ENCODE assay signal across 18 cellular contexts in genomic region chr5:125597338-125597737, GRCh38.
A peak's percentile ranks its signal among the peaks of the same experiment; 100 is the strongest.
DNase-seq lines count a peak whose midpoint lies in the region; ATAC-seq, FAIRE-seq and TF ChIP-seq lines count a peak whose summit lies in the region.
"Had no signal": no experiment of that assay in that cellular context is flagged by ENCODE, and none has a peak within 500 bp of the region (broad histone marks: within the 10 kb centered on the region; RNA-seq: fewer than 3 reads in every experiment).

No MANE protein-coding gene starts in this region.

- H3K4me3 ChIP-seq in AG04450 (ENCODE audit: low read depth, low read length): no peak overlapping the region
- no peak overlapping the region for H3K4me3 ChIP-seq in choroid plexus epithelial cell (ENCODE audit: low read depth, low read length)
- no peak overlapping the region for H3K4me3 ChIP-seq in keratinocyte (ENCODE audit: control insufficient read depth in 2 of 3, extremely low read depth in 1 of 3, insufficient read depth in 2 of 3, low read depth in 1 of 3, low read length in 3 of 3)
- H3K4me3 ChIP-seq: coronary artery, Peyer's patch, uterus had no signal

- H4K20me1 ChIP-seq in keratinocyte (ENCODE audit: control insufficient read depth, extremely low read depth, insufficient read depth, low read length): no peaks in the 10 kb centered on the region

- DNase-seq in AG04450 (ENCODE audit: low read depth, low spot score): peak; percentile 36
- DNase-seq in HTR-8/SVneo (ENCODE audit: insufficient read length, low spot score): peak; percentile 10
- peak; percentile 41 for DNase-seq in choroid plexus epithelial cell (ENCODE audit: low read depth)
- DNase-seq in keratinocyte (ENCODE audit: low read depth, low spot score): no peak
- DNase-seq in MV-4-11 (lab: John Stamatoyannopoulos, UW): no peak
- no peak for DNase-seq in stimulated activated CD4-positive, alpha-beta T cell treated with anti-CD3 and anti-CD28 coated beads, Interleukin-4, amount 100 ng/mL, for 4 hours
- no peak for DNase-seq in SW 1271 (lab: John Stamatoyannopoulos, UW)
- DNase-seq: activated CD4-positive, alpha-beta T cell treated with anti-CD3 and anti-CD28 coated beads for 1 hour; activated naive CD8-positive, alpha-beta T cell treated with anti-CD3 and anti-CD28 coated beads for 36 hours; mesendoderm; NCI-H146; nucleus accumbens; Peyer's patch; stimulated activated naive CD4-positive, alpha-beta T cell; T-helper 2 cell; uterus had no signal

- no peaks in the 10 kb centered on the region for H3K79me2 ChIP-seq in keratinocyte (ENCODE audit: control insufficient read depth, insufficient read depth, low read length)

- H3K27ac ChIP-seq in AG04450 (ENCODE audit: low read depth, low read length): no peak overlapping the region
- no peak overlapping the region for H3K27ac ChIP-seq in keratinocyte (ENCODE audit: control insufficient read depth, insufficient read depth, low read length)
- H3K27ac ChIP-seq: coronary artery, uterus had no signal

- FAIRE-seq in HTR-8/SVneo (lab: Jason Lieb, UNC) (no peak), keratinocyte (lab: Jason Lieb, UNC) (peak; percentile 39)

- H3K4me2 ChIP-seq in keratinocyte (ENCODE audit: control insufficient read depth, extremely low read depth, insufficient read depth, low read depth, low read length): no peak overlapping the region

- H3K9ac ChIP-seq in keratinocyte (ENCODE audit: control insufficient read depth, extremely low read depth, insufficient read depth, low read length): no peak overlapping the region

- H3K9me1 ChIP-seq in keratinocyte (ENCODE audit: control insufficient read depth, extremely low read depth, insufficient read depth, low read length): no peaks in the 10 kb centered on the region

- no peaks in the 10 kb centered on the region for H3K36me3 ChIP-seq in keratinocyte (ENCODE audit: control insufficient read depth in 2 of 2, extremely low read depth in 1 of 2, insufficient read depth in 2 of 2, low read length in 2 of 2)
- H3K36me3 ChIP-seq: Peyer's patch, uterus had no signal

- H3K9me3 ChIP-seq in AG04450 (ENCODE audit: control insufficient read depth, insufficient read depth, low read length) (no peaks in the 10 kb centered on the region), keratinocyte (ENCODE audit: control insufficient read depth, low read depth, low read length) (no peaks in the 10 kb centered on the region)
- H3K9me3 ChIP-seq: Peyer's patch, uterus had no signal

- no peaks in the 10 kb centered on the region for H3K4me1 ChIP-seq in keratinocyte (ENCODE audit: control insufficient read depth, extremely low read depth, insufficient read depth, low read length)
- H3K4me1 ChIP-seq: Peyer's patch, uterus had no signal

- ATAC-seq in HG03439 (IDR thresholded peaks at IDR 0.05; ENCODE audit: unreplicated experiment): no peak

- CTCF ChIA-PET in AG04450 (lab: Charles Lee): no interaction called here

- POLR2A ChIA-PET in AG04450 (lab: Yijun Ruan, JAX): interaction anchor here (0.6 to 0.9 kb wide), 3 partner anchors 38 to 189 kb away, joined by 3 to 4 read pairs (median 4); no protein-coding TSS in a partner anchor

- dilution Hi-C loops in keratinocyte (cut with MboI; ENCODE audit: extremely low pct_ligation_motif_present, low sequenced_read_pairs): no loop called here

- no peak for TF ChIP-seq CTCF in AG04450 (IDR thresholded peaks at IDR 0.05; ENCODE audit: low read depth, low read length)
- no peak for TF ChIP-seq CTCF in choroid plexus epithelial cell (conservative IDR thresholded peaks at IDR 0.05; ENCODE audit: low read depth, low read length)
- no peak for TF ChIP-seq CTCF in keratinocyte (optimal IDR thresholded peaks at IDR 0.05 in 1 of 3, IDR thresholded peaks at IDR 0.05 in 1 of 3, conservative IDR thresholded peaks at IDR 0.05 in 1 of 3; ENCODE audit: extremely low read depth in 1 of 3, insufficient read depth in 2 of 3, low read length in 3 of 3)

- no peak overlapping the region for H2AFZ ChIP-seq in keratinocyte (ENCODE audit: control insufficient read depth, low read length)

- H3K27me3 ChIP-seq in AG04450 (ENCODE audit: control insufficient read depth, insufficient read depth, low read length) (no peaks in the 10 kb centered on the region), keratinocyte (ENCODE audit: control insufficient read depth, extremely low read depth, insufficient read depth, low read length) (no peaks in the 10 kb centered on the region)
- H3K27me3 ChIP-seq: Peyer's patch, uterus had no signal

Comparison
In these comparisons a context has a peak if more than half of its experiments do, and no peak if none do; other contexts are left out.
1. DNase-seq: peak in AG04450 (single experiment), HTR-8/SVneo (single experiment) and choroid plexus epithelial cell (single experiment); none in keratinocyte (single experiment), MV-4-11 (single experiment), stimulated activated CD4-positive, alpha-beta T cell treated with anti-CD3 and anti-CD28 coated beads, Interleukin-4, amount 100 ng/mL, for 4 hours (0 of 2) and SW 1271 (0 of 2).